ENCODE assay signal across 1 cellular context in the genomic region with DNA sequence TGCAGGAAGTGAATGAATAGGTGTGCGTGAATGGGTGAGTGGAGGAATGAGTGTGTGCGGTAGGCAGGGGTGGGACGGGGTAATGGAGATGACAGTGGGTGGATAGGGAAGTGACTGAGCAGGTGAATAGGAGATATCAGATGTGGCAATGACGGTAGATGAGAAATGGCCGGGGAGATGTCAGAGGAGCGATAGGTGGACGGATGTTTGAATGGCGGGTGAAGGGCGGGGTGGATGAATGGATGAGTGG.
TF ChIP-seq lines count a peak whose summit lies in the region.

No MANE protein-coding gene starts in this region.

TF ChIP-seq in HEK293, 187 proteins besides CTCF, POLR2A, EP300 and RAD21 (continued from another document and continues in another):
- TF ChIP-seq, protein P1, sequence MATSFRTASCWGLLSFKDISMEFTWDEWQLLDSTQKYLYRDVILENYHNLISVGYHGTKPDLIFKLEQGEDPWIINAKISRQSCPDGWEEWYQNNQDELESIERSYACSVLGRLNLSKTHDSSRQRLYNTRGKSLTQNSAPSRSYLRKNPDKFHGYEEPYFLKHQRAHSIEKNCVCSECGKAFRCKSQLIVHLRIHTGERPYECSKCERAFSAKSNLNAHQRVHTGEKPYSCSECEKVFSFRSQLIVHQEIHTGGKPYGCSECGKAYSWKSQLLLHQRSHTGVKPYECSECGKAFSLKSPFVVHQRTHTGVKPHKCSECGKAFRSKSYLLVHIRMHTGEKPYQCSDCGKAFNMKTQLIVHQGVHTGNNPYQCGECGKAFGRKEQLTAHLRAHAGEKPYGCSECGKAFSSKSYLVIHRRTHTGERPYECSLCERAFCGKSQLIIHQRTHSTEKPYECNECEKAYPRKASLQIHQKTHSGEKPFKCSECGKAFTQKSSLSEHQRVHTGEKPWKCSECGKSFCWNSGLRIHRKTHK (tag by site-specific recombination; IDR thresholded peaks at IDR 0.05), result peak; percentile 7; the same call in 1 of the 2 replicates
- TF ChIP-seq EGR2 (tag by site-specific recombination; IDR thresholded peaks at IDR 0.05; ENCODE audit: low read depth), result peak; percentile 98
- no peak; the same call in 1 of the 2 replicates for TF ChIP-seq ZNF157 (tag by site-specific recombination; IDR thresholded peaks at IDR 0.05)
- peak; percentile 61; the same call in 1 of the 2 replicates for TF ChIP-seq SALL2 (tag by site-specific recombination; IDR thresholded peaks at IDR 0.05; ENCODE audit: borderline replicate concordance)
- TF ChIP-seq, protein P2, sequence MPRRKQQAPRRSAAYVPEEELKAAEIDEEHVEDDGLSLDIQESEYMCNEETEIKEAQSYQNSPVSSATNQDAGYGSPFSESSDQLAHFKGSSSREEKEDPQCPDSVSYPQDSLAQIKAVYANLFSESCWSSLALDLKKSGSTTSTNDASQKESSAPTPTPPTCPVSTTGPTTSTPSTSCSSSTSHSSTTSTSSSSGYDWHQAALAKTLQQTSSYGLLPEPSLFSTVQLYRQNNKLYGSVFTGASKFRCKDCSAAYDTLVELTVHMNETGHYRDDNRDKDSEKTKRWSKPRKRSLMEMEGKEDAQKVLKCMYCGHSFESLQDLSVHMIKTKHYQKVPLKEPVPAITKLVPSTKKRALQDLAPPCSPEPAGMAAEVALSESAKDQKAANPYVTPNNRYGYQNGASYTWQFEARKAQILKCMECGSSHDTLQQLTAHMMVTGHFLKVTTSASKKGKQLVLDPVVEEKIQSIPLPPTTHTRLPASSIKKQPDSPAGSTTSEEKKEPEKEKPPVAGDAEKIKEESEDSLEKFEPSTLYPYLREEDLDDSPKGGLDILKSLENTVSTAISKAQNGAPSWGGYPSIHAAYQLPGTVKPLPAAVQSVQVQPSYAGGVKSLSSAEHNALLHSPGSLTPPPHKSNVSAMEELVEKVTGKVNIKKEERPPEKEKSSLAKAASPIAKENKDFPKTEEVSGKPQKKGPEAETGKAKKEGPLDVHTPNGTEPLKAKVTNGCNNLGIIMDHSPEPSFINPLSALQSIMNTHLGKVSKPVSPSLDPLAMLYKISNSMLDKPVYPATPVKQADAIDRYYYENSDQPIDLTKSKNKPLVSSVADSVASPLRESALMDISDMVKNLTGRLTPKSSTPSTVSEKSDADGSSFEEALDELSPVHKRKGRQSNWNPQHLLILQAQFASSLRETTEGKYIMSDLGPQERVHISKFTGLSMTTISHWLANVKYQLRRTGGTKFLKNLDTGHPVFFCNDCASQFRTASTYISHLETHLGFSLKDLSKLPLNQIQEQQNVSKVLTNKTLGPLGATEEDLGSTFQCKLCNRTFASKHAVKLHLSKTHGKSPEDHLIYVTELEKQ (tag by site-specific recombination; IDR thresholded peaks at IDR 0.05; ENCODE audit: borderline replicate concordance), result peak; percentile 64
- 0 out of 2 replicates have a peak, but pooled peaks have one; percentile 7 for TF ChIP-seq SCRT2 (tag by site-specific recombination; IDR thresholded peaks at IDR 0.05)
- TF ChIP-seq, protein P3, sequence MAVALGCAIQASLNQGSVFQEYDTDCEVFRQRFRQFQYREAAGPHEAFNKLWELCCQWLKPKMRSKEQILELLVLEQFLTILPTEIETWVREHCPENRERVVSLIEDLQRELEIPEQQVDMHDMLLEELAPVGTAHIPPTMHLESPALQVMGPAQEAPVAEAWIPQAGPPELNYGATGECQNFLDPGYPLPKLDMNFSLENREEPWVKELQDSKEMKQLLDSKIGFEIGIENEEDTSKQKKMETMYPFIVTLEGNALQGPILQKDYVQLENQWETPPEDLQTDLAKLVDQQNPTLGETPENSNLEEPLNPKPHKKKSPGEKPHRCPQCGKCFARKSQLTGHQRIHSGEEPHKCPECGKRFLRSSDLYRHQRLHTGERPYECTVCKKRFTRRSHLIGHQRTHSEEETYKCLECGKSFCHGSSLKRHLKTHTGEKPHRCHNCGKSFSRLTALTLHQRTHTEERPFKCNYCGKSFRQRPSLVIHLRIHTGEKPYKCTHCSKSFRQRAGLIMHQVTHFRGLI (tag by site-specific recombination; IDR thresholded peaks at IDR 0.05), result no peak
- 0 out of 2 replicates have a peak, but pooled peaks have one; percentile 62 for TF ChIP-seq ZNF785 (tag by site-specific recombination; IDR thresholded peaks at IDR 0.05)
- TF ChIP-seq, protein P4, sequence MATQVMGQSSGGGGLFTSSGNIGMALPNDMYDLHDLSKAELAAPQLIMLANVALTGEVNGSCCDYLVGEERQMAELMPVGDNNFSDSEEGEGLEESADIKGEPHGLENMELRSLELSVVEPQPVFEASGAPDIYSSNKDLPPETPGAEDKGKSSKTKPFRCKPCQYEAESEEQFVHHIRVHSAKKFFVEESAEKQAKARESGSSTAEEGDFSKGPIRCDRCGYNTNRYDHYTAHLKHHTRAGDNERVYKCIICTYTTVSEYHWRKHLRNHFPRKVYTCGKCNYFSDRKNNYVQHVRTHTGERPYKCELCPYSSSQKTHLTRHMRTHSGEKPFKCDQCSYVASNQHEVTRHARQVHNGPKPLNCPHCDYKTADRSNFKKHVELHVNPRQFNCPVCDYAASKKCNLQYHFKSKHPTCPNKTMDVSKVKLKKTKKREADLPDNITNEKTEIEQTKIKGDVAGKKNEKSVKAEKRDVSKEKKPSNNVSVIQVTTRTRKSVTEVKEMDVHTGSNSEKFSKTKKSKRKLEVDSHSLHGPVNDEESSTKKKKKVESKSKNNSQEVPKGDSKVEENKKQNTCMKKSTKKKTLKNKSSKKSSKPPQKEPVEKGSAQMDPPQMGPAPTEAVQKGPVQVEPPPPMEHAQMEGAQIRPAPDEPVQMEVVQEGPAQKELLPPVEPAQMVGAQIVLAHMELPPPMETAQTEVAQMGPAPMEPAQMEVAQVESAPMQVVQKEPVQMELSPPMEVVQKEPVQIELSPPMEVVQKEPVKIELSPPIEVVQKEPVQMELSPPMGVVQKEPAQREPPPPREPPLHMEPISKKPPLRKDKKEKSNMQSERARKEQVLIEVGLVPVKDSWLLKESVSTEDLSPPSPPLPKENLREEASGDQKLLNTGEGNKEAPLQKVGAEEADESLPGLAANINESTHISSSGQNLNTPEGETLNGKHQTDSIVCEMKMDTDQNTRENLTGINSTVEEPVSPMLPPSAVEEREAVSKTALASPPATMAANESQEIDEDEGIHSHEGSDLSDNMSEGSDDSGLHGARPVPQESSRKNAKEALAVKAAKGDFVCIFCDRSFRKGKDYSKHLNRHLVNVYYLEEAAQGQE (tag by site-specific recombination; IDR thresholded peaks at IDR 0.05), result no peak
- TF ChIP-seq, protein P5, sequence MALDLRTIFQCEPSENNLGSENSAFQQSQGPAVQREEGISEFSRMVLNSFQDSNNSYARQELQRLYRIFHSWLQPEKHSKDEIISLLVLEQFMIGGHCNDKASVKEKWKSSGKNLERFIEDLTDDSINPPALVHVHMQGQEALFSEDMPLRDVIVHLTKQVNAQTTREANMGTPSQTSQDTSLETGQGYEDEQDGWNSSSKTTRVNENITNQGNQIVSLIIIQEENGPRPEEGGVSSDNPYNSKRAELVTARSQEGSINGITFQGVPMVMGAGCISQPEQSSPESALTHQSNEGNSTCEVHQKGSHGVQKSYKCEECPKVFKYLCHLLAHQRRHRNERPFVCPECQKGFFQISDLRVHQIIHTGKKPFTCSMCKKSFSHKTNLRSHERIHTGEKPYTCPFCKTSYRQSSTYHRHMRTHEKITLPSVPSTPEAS (tag by site-specific recombination; IDR thresholded peaks at IDR 0.05), result peak; percentile 69; the same call in 1 of the 2 replicates
- peak; percentile 80 for TF ChIP-seq ZNF366 (tag by site-specific recombination; conservative IDR thresholded peaks at IDR 0.05)
- TF ChIP-seq ZNF19 (tag by site-specific recombination; IDR thresholded peaks at IDR 0.05; ENCODE audit: low read depth), result no peak
- peak; percentile 93 for TF ChIP-seq KLF1 (tag by site-specific recombination; IDR thresholded peaks at IDR 0.05)
- TF ChIP-seq, protein P6, sequence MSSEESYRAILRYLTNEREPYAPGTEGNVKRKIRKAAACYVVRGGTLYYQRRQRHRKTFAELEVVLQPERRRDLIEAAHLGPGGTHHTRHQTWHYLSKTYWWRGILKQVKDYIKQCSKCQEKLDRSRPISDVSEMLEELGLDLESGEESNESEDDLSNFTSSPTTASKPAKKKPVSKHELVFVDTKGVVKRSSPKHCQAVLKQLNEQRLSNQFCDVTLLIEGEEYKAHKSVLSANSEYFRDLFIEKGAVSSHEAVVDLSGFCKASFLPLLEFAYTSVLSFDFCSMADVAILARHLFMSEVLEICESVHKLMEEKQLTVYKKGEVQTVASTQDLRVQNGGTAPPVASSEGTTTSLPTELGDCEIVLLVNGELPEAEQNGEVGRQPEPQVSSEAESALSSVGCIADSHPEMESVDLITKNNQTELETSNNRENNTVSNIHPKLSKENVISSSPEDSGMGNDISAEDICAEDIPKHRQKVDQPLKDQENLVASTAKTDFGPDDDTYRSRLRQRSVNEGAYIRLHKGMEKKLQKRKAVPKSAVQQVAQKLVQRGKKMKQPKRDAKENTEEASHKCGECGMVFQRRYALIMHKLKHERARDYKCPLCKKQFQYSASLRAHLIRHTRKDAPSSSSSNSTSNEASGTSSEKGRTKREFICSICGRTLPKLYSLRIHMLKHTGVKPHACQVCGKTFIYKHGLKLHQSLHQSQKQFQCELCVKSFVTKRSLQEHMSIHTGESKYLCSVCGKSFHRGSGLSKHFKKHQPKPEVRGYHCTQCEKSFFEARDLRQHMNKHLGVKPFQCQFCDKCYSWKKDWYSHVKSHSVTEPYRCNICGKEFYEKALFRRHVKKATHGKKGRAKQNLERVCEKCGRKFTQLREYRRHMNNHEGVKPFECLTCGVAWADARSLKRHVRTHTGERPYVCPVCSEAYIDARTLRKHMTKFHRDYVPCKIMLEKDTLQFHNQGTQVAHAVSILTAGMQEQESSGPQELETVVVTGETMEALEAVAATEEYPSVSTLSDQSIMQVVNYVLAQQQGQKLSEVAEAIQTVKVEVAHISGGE (tag by site-specific recombination; conservative IDR thresholded peaks at IDR 0.05; ENCODE audit: low read depth), result no peak
- TF ChIP-seq ZNF184 (tag by site-specific recombination; IDR thresholded peaks at IDR 0.05), result no peak
- TF ChIP-seq, protein P7, sequence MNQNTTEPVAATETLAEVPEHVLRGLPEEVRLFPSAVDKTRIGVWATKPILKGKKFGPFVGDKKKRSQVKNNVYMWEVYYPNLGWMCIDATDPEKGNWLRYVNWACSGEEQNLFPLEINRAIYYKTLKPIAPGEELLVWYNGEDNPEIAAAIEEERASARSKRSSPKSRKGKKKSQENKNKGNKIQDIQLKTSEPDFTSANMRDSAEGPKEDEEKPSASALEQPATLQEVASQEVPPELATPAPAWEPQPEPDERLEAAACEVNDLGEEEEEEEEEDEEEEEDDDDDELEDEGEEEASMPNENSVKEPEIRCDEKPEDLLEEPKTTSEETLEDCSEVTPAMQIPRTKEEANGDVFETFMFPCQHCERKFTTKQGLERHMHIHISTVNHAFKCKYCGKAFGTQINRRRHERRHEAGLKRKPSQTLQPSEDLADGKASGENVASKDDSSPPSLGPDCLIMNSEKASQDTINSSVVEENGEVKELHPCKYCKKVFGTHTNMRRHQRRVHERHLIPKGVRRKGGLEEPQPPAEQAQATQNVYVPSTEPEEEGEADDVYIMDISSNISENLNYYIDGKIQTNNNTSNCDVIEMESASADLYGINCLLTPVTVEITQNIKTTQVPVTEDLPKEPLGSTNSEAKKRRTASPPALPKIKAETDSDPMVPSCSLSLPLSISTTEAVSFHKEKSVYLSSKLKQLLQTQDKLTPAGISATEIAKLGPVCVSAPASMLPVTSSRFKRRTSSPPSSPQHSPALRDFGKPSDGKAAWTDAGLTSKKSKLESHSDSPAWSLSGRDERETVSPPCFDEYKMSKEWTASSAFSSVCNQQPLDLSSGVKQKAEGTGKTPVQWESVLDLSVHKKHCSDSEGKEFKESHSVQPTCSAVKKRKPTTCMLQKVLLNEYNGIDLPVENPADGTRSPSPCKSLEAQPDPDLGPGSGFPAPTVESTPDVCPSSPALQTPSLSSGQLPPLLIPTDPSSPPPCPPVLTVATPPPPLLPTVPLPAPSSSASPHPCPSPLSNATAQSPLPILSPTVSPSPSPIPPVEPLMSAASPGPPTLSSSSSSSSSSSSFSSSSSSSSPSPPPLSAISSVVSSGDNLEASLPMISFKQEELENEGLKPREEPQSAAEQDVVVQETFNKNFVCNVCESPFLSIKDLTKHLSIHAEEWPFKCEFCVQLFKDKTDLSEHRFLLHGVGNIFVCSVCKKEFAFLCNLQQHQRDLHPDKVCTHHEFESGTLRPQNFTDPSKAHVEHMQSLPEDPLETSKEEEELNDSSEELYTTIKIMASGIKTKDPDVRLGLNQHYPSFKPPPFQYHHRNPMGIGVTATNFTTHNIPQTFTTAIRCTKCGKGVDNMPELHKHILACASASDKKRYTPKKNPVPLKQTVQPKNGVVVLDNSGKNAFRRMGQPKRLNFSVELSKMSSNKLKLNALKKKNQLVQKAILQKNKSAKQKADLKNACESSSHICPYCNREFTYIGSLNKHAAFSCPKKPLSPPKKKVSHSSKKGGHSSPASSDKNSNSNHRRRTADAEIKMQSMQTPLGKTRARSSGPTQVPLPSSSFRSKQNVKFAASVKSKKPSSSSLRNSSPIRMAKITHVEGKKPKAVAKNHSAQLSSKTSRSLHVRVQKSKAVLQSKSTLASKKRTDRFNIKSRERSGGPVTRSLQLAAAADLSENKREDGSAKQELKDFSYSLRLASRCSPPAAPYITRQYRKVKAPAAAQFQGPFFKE (tag by site-specific recombination; IDR thresholded peaks at IDR 0.05; ENCODE audit: borderline replicate concordance), result no peak
- TF ChIP-seq, protein P8, sequence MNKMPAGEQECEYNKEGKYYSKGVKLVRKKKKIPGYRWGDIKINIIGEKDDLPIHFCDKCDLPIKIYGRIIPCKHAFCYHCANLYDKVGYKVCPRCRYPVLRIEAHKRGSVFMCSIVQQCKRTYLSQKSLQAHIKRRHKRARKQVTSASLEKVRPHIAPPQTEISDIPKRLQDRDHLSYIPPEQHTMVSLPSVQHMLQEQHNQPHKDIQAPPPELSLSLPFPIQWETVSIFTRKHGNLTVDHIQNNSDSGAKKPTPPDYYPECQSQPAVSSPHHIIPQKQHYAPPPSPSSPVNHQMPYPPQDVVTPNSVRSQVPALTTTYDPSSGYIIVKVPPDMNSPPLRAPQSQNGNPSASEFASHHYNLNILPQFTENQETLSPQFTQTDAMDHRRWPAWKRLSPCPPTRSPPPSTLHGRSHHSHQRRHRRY (tag by site-specific recombination; IDR thresholded peaks at IDR 0.05), result peak; percentile 90
- TF ChIP-seq, protein P9, sequence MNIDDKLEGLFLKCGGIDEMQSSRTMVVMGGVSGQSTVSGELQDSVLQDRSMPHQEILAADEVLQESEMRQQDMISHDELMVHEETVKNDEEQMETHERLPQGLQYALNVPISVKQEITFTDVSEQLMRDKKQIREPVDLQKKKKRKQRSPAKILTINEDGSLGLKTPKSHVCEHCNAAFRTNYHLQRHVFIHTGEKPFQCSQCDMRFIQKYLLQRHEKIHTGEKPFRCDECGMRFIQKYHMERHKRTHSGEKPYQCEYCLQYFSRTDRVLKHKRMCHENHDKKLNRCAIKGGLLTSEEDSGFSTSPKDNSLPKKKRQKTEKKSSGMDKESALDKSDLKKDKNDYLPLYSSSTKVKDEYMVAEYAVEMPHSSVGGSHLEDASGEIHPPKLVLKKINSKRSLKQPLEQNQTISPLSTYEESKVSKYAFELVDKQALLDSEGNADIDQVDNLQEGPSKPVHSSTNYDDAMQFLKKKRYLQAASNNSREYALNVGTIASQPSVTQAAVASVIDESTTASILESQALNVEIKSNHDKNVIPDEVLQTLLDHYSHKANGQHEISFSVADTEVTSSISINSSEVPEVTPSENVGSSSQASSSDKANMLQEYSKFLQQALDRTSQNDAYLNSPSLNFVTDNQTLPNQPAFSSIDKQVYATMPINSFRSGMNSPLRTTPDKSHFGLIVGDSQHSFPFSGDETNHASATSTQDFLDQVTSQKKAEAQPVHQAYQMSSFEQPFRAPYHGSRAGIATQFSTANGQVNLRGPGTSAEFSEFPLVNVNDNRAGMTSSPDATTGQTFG (tag by site-specific recombination; IDR thresholded peaks at IDR 0.05; ENCODE audit: borderline replicate concordance), result 0 out of 2 replicates have a peak, but pooled peaks have one; percentile 38
- no peak for TF ChIP-seq ZNF121 (tag by site-specific recombination; IDR thresholded peaks at IDR 0.05)
- TF ChIP-seq ZNF561 (tag by site-specific recombination; IDR thresholded peaks at IDR 0.05; ENCODE audit: borderline replicate concordance), result no peak
- peak; percentile 78 for TF ChIP-seq YY2 (tag by site-specific recombination; IDR thresholded peaks at IDR 0.05)
- TF ChIP-seq ZNF169 (tag by site-specific recombination; IDR thresholded peaks at IDR 0.05), result peak; percentile 38; the same call in 1 of the 2 replicates
- peak; percentile 62; the same call in 1 of the 2 replicates for TF ChIP-seq WT1 (tag by site-specific recombination; IDR thresholded peaks at IDR 0.05)
